8 cellular contexts compared by ENCODE assay signal in the genomic region with DNA sequence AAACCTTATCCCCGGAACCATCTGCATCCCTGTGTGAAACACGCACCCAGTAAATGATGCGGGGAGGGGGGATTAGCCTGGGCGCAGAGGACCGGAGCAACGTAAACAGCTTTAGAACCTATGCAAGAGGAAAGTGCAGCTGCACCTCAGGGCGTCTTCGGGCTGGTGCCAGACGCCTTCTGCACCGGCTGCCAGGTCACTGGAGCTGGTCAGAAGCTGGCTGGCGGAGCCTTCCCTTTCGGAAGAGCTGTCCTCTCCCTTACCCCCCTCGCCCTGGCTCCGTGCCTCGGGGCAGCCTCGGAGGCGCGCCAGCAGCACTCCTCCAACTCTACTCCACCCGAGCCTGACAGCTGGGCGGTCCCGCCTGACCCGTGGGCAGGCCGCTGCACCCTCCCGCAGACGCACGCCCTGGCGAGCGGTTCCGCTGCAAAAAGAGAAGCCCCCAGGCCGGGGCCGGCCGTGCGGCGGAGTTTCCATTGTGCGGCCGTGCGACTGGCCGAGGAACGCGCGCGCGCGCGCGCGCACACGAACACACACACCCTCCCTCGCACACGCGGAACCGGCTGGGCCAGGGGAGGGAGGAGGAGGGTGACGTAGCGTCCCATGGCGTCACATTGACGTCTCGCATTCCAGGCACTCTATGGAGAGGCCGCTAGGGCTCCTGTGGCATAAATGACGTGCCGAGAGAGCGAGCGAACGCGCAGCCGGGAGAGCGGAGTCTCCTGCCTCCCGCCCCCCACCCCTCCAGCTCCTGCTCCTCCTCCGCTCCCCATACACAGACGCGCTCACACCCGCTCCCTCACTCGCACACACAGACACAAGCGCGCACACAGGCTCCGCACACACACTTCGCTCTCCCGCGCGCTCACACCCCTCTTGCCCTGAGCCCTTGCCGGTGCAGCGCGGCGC. TPM values are rescaled to one million over a fixed set of nuclear protein-coding genes. Genes with fewer than 3 reads are reported as not detected.
DNase-seq lines count a peak whose midpoint lies in the region; ATAC-seq, FAIRE-seq and TF ChIP-seq lines count a peak whose summit lies in the region.

A gene (plus strand): TSS at position 699 of the 909 bp plus-strand sequence. CDS start 6,158 bp downstream, outside the sequence.

- H3K36me3 ChIP-seq in neural cell (ENCODE audit: insufficient read depth, low read length): no peaks in the 10 kb centered on the region

- peak within 1 kb of the TSS; percentile 76 for H2AFZ ChIP-seq in neural cell (ENCODE audit: low read depth, low read length)

- peak within 1 kb of the TSS; percentile 97 for H3K27ac ChIP-seq in neural cell (ENCODE audit: low read length)

- peak within 1 kb of the TSS; percentile 90 to 96 for H3K27ac Mint-ChIP-seq in stimulated activated naive CD8-positive, alpha-beta T cell treated with anti-CD3 and anti-CD28 coated beads, Interleukin-15, amount 100 ng/mL, for 72 hours

- peaks cover 65% of the 10 kb centered on the region for H3K4me1 Mint-ChIP-seq in stimulated activated naive CD8-positive, alpha-beta T cell treated with anti-CD3 and anti-CD28 coated beads, Interleukin-15, amount 100 ng/mL, for 72 hours

- H3K4me3 ChIP-seq in neural cell (ENCODE audit: low read length): peak within 1 kb of the TSS; percentile 98

- TF ChIP-seq CTCF in neural cell (IDR thresholded peaks at IDR 0.05; ENCODE audit: poor library complexity, severe bottlenecking): peak; percentile 71

- peak; percentile 31 for ATAC-seq in stimulated activated naive CD8-positive, alpha-beta T cell treated with anti-CD3 and anti-CD28 coated beads, Interleukin-15, amount 100 ng/mL, for 72 hours

- H3K4me3 Mint-ChIP-seq in stimulated activated naive CD8-positive, alpha-beta T cell treated with anti-CD3 and anti-CD28 coated beads, Interleukin-15, amount 100 ng/mL, for 72 hours: peak within 1 kb of the TSS; percentile 97 to 100

- peak; percentile 82 for FAIRE-seq in H54 (lab: Jason Lieb, UNC)

- no peaks in the 10 kb centered on the region for H3K27me3 Mint-ChIP-seq in stimulated activated naive CD8-positive, alpha-beta T cell treated with anti-CD3 and anti-CD28 coated beads, Interleukin-15, amount 100 ng/mL, for 72 hours

- H3K9me3 ChIP-seq in neural cell (ENCODE audit: low read length): no peaks in the 10 kb centered on the region

- H3F3A ChIP-seq in neural cell (ENCODE audit: insufficient read depth, low read length, poor library complexity, severe bottlenecking): peaks cover 9% of the 10 kb centered on the region

- peak; percentile 72 for TF ChIP-seq POLR2A in H54 (IDR thresholded peaks at IDR 0.05; ENCODE audit: low read depth, low read length)

- peaks cover 23% of the 10 kb centered on the region for H3K79me2 ChIP-seq in neural cell (replicated peaks; ENCODE audit: insufficient read depth, low read length)

- H3K4me2 ChIP-seq in neural cell (ENCODE audit: low read length): peak within 1 kb of the TSS; percentile 98

- TF ChIP-seq RAD21 in neural cell (conservative IDR thresholded peaks at IDR 0.05): peak; percentile 49

- DNase-seq in EL: peak; percentile 97
- peak; percentile 99 for DNase-seq in H54 (ENCODE audit: insufficient read length, low spot score)
- DNase-seq in M059J (ENCODE audit: low read depth): peak; percentile 97
- peak; percentile 94 to 95 for DNase-seq in SHP77 (lab: John Stamatoyannopoulos, UW)
- peak; percentile 95 for DNase-seq in activated effector memory CD4-positive, alpha-beta T cell treated with anti-CD3 and anti-CD28 coated beads, Interleukin-2, amount 50 U/mL, for 16 hours
- peak; percentile 85 for DNase-seq in fibroblast of the conjunctiva (ENCODE audit: low read depth)
- peak; percentile 82 to 85 for DNase-seq in stimulated activated naive CD8-positive, alpha-beta T cell treated with anti-CD3 and anti-CD28 coated beads, Interleukin-15, amount 100 ng/mL, for 72 hours

- H3K27me3 ChIP-seq in neural cell (ENCODE audit: insufficient read depth, low read depth, low read length): peaks cover 28% of the 10 kb centered on the region

- no peaks in the 10 kb centered on the region for H3K9me3 Mint-ChIP-seq in stimulated activated naive CD8-positive, alpha-beta T cell treated with anti-CD3 and anti-CD28 coated beads, Interleukin-15, amount 100 ng/mL, for 72 hours

- H3K9ac ChIP-seq in neural cell (ENCODE audit: low read length): peak within 1 kb of the TSS; percentile 98

- TF ChIP-seq EP300 in neural cell (conservative IDR thresholded peaks at IDR 0.05; ENCODE audit: poor library complexity, severe bottlenecking): peak; percentile 86

- no peaks in the 10 kb centered on the region for H3K9me2 ChIP-seq in neural cell (ENCODE audit: insufficient read depth, low read length)

- no peaks in the 10 kb centered on the region for H4K20me1 ChIP-seq in neural cell (ENCODE audit: insufficient read depth)

TF ChIP-seq in neural cell, 6 proteins besides CTCF, POLR2A, EP300 and RAD21:
- TF ChIP-seq, protein P1, sequence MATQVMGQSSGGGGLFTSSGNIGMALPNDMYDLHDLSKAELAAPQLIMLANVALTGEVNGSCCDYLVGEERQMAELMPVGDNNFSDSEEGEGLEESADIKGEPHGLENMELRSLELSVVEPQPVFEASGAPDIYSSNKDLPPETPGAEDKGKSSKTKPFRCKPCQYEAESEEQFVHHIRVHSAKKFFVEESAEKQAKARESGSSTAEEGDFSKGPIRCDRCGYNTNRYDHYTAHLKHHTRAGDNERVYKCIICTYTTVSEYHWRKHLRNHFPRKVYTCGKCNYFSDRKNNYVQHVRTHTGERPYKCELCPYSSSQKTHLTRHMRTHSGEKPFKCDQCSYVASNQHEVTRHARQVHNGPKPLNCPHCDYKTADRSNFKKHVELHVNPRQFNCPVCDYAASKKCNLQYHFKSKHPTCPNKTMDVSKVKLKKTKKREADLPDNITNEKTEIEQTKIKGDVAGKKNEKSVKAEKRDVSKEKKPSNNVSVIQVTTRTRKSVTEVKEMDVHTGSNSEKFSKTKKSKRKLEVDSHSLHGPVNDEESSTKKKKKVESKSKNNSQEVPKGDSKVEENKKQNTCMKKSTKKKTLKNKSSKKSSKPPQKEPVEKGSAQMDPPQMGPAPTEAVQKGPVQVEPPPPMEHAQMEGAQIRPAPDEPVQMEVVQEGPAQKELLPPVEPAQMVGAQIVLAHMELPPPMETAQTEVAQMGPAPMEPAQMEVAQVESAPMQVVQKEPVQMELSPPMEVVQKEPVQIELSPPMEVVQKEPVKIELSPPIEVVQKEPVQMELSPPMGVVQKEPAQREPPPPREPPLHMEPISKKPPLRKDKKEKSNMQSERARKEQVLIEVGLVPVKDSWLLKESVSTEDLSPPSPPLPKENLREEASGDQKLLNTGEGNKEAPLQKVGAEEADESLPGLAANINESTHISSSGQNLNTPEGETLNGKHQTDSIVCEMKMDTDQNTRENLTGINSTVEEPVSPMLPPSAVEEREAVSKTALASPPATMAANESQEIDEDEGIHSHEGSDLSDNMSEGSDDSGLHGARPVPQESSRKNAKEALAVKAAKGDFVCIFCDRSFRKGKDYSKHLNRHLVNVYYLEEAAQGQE (IDR thresholded peaks at IDR 0.05; ENCODE audit: borderline replicate concordance): peak; percentile 71
- TF ChIP-seq SMC3 (conservative IDR thresholded peaks at IDR 0.05; ENCODE audit: poor library complexity) (peak; percentile 58), EZH2 (IDR thresholded peaks at IDR 0.05; ENCODE audit: borderline replicate concordance, insufficient read depth, low read length, poor library complexity, severe bottlenecking) (no peak), TAF1 (IDR thresholded peaks at IDR 0.05; ENCODE audit: low read depth) (peak; percentile 90), MXI1 (conservative IDR thresholded peaks at IDR 0.05; ENCODE audit: poor library complexity, severe bottlenecking) (peak; percentile 76), POLR2AphosphoS5 (IDR thresholded peaks at IDR 0.05) (peak; percentile 94)

RNA-seq across cellular contexts. Expression of the gene that starts here (rescaled TPM):
- 0.05 and 0.17 TPM in 2 replicates for total RNA-seq in M059J (2014; rRNA removed; shearing (Covaris generic))
- 2.7 and 3.3 TPM in 2 replicates for polyA plus RNA-seq in neural cell
- 6.6 and 7.5 TPM in 2 replicates for polyA minus RNA-seq in neural cell

Comparison
In these comparisons a context has a peak if more than half of its experiments do, and no peak if none do; other contexts are left out.
1. Peak in every context shown above with its lines: DNase-seq, ATAC-seq, H3K4me3 ChIP-seq and H3K27ac ChIP-seq.
2. Peak in DNase-seq in M059J; RNA of the gene not detected or under 1 TPM.